Comparison of ENCODE assay signal across 17 cellular contexts in the genomic region with DNA sequence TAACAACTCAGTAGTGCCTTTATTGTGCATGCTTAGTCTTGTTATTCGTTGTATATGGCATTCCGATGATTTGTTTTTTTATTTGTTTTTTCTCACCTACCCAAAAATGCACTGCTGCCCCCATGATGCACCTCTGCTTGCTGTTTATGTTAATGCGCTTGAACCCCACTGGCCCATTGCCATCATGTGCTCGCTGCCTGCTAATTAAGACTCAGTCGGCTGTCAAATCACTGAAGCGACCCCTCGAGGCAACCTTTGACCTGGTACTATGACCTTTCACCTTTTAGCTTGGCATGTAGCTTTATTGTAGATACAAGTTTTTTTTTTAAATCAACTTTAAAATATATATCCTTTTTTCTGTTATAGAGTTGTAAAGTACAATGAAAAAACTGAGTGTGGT.
A peak's percentile ranks its signal among the peaks of the same experiment; 100 is the strongest.
DNase-seq lines count a peak whose midpoint lies in the region; ATAC-seq and TF ChIP-seq lines count a peak whose summit lies in the region.
"Had no signal": no experiment of that assay in that cellular context is flagged by ENCODE, and none has a peak within 500 bp of the region (broad histone marks: within the 10 kb centered on the region; RNA-seq: fewer than 3 reads in every experiment).

No MANE protein-coding gene starts in this region.

- H3K4me1 Mint-ChIP-seq in MCF 10A (ENCODE audit: insufficient read depth, unreplicated experiment), result peaks cover 18% of the 10 kb centered on the region
- peaks cover 46% of the 10 kb centered on the region for H3K4me1 Mint-ChIP-seq in activated CD8-positive, alpha-beta T cell treated with anti-CD3 and anti-CD28 coated beads, Interleukin-2, amount 10 ng/mL, durations not matched to agents 7 days and 5 days (ENCODE audit: low read depth)

- H3K79me2 ChIP-seq in mammary epithelial cell (ENCODE audit: insufficient read depth, low read length), result peaks cover 38% of the 10 kb centered on the region

- intact Hi-C loops in MCF 10A (cut with micrococcal nuclease), result no loop called here
- intact Hi-C loops in mammary epithelial cell (cut with micrococcal nuclease), result loop anchor here (10.0 kb wide), 1 partner anchor 112 kb away; no protein-coding TSS in a partner anchor

- 89% methylated on average over 6 of the region's 7 CpGs for WGBS in mammary epithelial cell (ENCODE audit: low coverage, missing lambda C conversion rate)
- WGBS in gastroesophageal sphincter (ENCODE audit: low coverage in 1 of 2), 2 donors, result 55 to 62% methylated on average over 4 to 7 of the region's 7 CpGs

- H3K27ac ChIP-seq in mammary epithelial cell (ENCODE audit: insufficient read depth, low read depth, low read length) (no peak overlapping the region), gastroesophageal sphincter (peak overlapping the region in 3 of 4 donors; percentile 18 to 25 (median 19)), thoracic aorta (peak overlapping the region in 1 of 2 donors; percentile 29)
- H3K27ac ChIP-seq: GM23248, prostate gland had no signal

- no peak overlapping the region for H3K4me2 ChIP-seq in mammary epithelial cell (ENCODE audit: insufficient read depth, low read depth, low read length)

- no peak overlapping the region for H3K9ac ChIP-seq in mammary epithelial cell (ENCODE audit: insufficient read depth, low read length)
- H3K9ac ChIP-seq: GM23248 had no signal

- H3K36me3 ChIP-seq in mammary epithelial cell (ENCODE audit: insufficient read depth, low read length), result peaks cover 3% of the 10 kb centered on the region
- H3K36me3 ChIP-seq in gastroesophageal sphincter, result peaks cover 0 to 53% of the 10 kb centered on the region in 2 donors
- peaks cover 3% of the 10 kb centered on the region for H3K36me3 ChIP-seq in thoracic aorta
- H3K36me3 ChIP-seq: prostate gland had no signal

- TF ChIP-seq CTCF in MCF 10A (IDR thresholded peaks at IDR 0.05; ENCODE audit: unreplicated experiment) (no peak), mammary epithelial cell (conservative IDR thresholded peaks at IDR 0.05 in 1 of 2, IDR thresholded peaks at IDR 0.05 in 1 of 2; ENCODE audit: extremely low read depth in 1 of 2, insufficient read depth in 1 of 2, low read depth in 1 of 2, low read length in 2 of 2) (no peak), gastroesophageal sphincter (IDR thresholded peaks at IDR 0.05) (no peak), thoracic aorta (IDR thresholded peaks at IDR 0.05) (no peak)

- TF ChIP-seq POLR2A in gastroesophageal sphincter (IDR thresholded peaks at IDR 0.05), result no peak

- ATAC-seq in activated CD8-positive, alpha-beta T cell treated with anti-CD3 and anti-CD28 coated beads, Interleukin-2, amount 10 ng/mL, durations not matched to agents 7 days and 5 days, result no peak
- ATAC-seq in gastroesophageal sphincter (no peak), thoracic aorta (ENCODE audit: insufficient number of reproducible peaks, low FRiP score, low read depth) (no peak), HG03108 (IDR thresholded peaks at IDR 0.05; ENCODE audit: unreplicated experiment) (no peak), HG02973 (IDR thresholded peaks at IDR 0.05; ENCODE audit: unreplicated experiment) (no peak)

- in situ Hi-C loops in mammary epithelial cell (cut with MboI; ENCODE audit: low sequenced_read_pairs in 2 of 2), result loop anchor here in 1 of 2 donors (10.0 kb wide), 1 partner anchor 372 kb away; no protein-coding TSS in a partner anchor

- no peak overlapping the region for H3K4me3 Mint-ChIP-seq in MCF 10A (ENCODE audit: unreplicated experiment)
- no peak overlapping the region for H3K4me3 Mint-ChIP-seq in activated CD8-positive, alpha-beta T cell treated with anti-CD3 and anti-CD28 coated beads, Interleukin-2, amount 10 ng/mL, durations not matched to agents 7 days and 5 days
- H3K4me3 Mint-ChIP-seq: type B pancreatic cell had no signal

- TF ChIP-seq EP300 in gastroesophageal sphincter (IDR thresholded peaks at IDR 0.05), result no peak

- H4K20me1 ChIP-seq in mammary epithelial cell (ENCODE audit: insufficient read depth, low read length), result no peaks in the 10 kb centered on the region

- peaks cover 55% of the 10 kb centered on the region for H3K36me3 Mint-ChIP-seq in MCF 10A (ENCODE audit: insufficient read depth, unreplicated experiment)
- peaks cover 61% of the 10 kb centered on the region for H3K36me3 Mint-ChIP-seq in activated CD8-positive, alpha-beta T cell treated with anti-CD3 and anti-CD28 coated beads, Interleukin-2, amount 10 ng/mL, durations not matched to agents 7 days and 5 days (ENCODE audit: low read depth)

- dilution Hi-C loops in mammary epithelial cell (cut with HindIII; ENCODE audit: low sequenced_read_pairs), result no loop called here

- H3K4me1 ChIP-seq in mammary epithelial cell (ENCODE audit: insufficient read depth, low read length) (no peaks in the 10 kb centered on the region), gastroesophageal sphincter (peaks cover 21 to 99% (median 26%) of the 10 kb centered on the region in 3 donors), thoracic aorta (ENCODE audit: control insufficient read depth in 1 of 2, low read depth in 2 of 2) (peaks cover 64 to 92% of the 10 kb centered on the region in 2 donors)
- H3K4me1 ChIP-seq: prostate gland had no signal

- H3K9me3 ChIP-seq in mammary epithelial cell (replicated peaks; ENCODE audit: insufficient read depth, low read length) (no peaks in the 10 kb centered on the region), gastroesophageal sphincter (no peaks in the 10 kb centered on the region), thoracic aorta (no peaks in the 10 kb centered on the region)
- H3K9me3 ChIP-seq: prostate gland had no signal

- H3K9me3 Mint-ChIP-seq in MCF 10A (ENCODE audit: unreplicated experiment), result no peaks in the 10 kb centered on the region
- H3K9me3 Mint-ChIP-seq in activated CD8-positive, alpha-beta T cell treated with anti-CD3 and anti-CD28 coated beads, Interleukin-2, amount 10 ng/mL, durations not matched to agents 7 days and 5 days (ENCODE audit: insufficient read depth), result no peaks in the 10 kb centered on the region
- H3K9me3 Mint-ChIP-seq: type B pancreatic cell had no signal

- H3K27ac Mint-ChIP-seq in MCF 10A (ENCODE audit: low read depth, unreplicated experiment), result peak overlapping the region; percentile 23
- peak overlapping the region; percentile 43 for H3K27ac Mint-ChIP-seq in activated CD8-positive, alpha-beta T cell treated with anti-CD3 and anti-CD28 coated beads, Interleukin-2, amount 10 ng/mL, durations not matched to agents 7 days and 5 days
- H3K27ac Mint-ChIP-seq: type B pancreatic cell had no signal

- POLR2A ChIA-PET in MCF 10A (lab: Yijun Ruan, JAX), result interaction anchor here (0.7 kb wide), 1 partner anchor 420 kb away, joined by 3 read pairs; no protein-coding TSS in a partner anchor
- POLR2A ChIA-PET in activated CD8-positive, alpha-beta T cell treated with anti-CD3 and anti-CD28 coated beads, Interleukin-2, amount 10 ng/mL, durations not matched to agents 7 days and 5 days (lab: Charles Lee), result no interaction called here

- H3K27me3 ChIP-seq in mammary epithelial cell (ENCODE audit: insufficient read depth, low read length) (no peaks in the 10 kb centered on the region), gastroesophageal sphincter (no peaks in the 10 kb centered on the region), thoracic aorta (replicated peaks; ENCODE audit: insufficient read depth) (no peaks in the 10 kb centered on the region)

- no TSS peak for BruUV-seq in MCF 10A (replicated peaks; lab: Mats Ljungman, UMichigan)
- BruUV-seq in mammary epithelial cell (replicated peaks; lab: Mats Ljungman, UMichigan), result no TSS peak

- no peak overlapping the region for H2AFZ ChIP-seq in mammary epithelial cell (ENCODE audit: low read depth, low read length)
- H2AFZ ChIP-seq: GM23248 had no signal

- no peaks in the 10 kb centered on the region for H3K27me3 Mint-ChIP-seq in MCF 10A (ENCODE audit: insufficient read depth, unreplicated experiment)
- H3K27me3 Mint-ChIP-seq in activated CD8-positive, alpha-beta T cell treated with anti-CD3 and anti-CD28 coated beads, Interleukin-2, amount 10 ng/mL, durations not matched to agents 7 days and 5 days (ENCODE audit: low read depth), result no peaks in the 10 kb centered on the region
- H3K27me3 Mint-ChIP-seq: type B pancreatic cell had no signal

- CTCF ChIA-PET in MCF 10A (lab: Yijun Ruan, JAX) (interaction anchor here (0.7 to 4.9 kb wide), 3 partner anchors 375 to 1693 kb away, joined by 3 to 42 read pairs (median 4); no protein-coding TSS in a partner anchor), mammary epithelial cell (lab: Charles Lee; ENCODE audit: low non-redundant PET) (no interaction called here)
- CTCF ChIA-PET in activated CD8-positive, alpha-beta T cell treated with anti-CD3 and anti-CD28 coated beads, Interleukin-2, amount 10 ng/mL, durations not matched to agents 7 days and 5 days (lab: Charles Lee), result interaction anchor here (1.1 to 3.1 kb wide), 2 partner anchors 263 to 374 kb away, joined by 3 to 22 read pairs; no protein-coding TSS in a partner anchor

- H3K4me3 ChIP-seq in mammary epithelial cell (replicated peaks in 1 of 3; ENCODE audit: insufficient read depth in 1 of 3, low read depth in 2 of 3, low read length in 3 of 3) (no peak overlapping the region), gastroesophageal sphincter (no peak overlapping the region), thoracic aorta (peak overlapping the region; percentile 23)
- H3K4me3 ChIP-seq: GM23248, prostate gland had no signal

- DNase-seq in MCF 10A (ENCODE audit: unreplicated experiment) (no peak), mammary epithelial cell (no peak), thoracic aorta (ENCODE audit: low spot score) (no peak), NCI-H128 (lab: John Stamatoyannopoulos, UW; ENCODE audit: unreplicated experiment) (no peak)
- no peak for DNase-seq in activated CD8-positive, alpha-beta T cell treated with anti-CD3 and anti-CD28 coated beads, Interleukin-2, amount 10 ng/mL, durations not matched to agents 7 days and 5 days
- DNase-seq: aorta, DND-41, GM23248, IMR-90, mesenchymal stem cell, NCI-H2029, NCI-H446 treated with DMSO at 0.1 percent for 48 hours had no signal
